In genomic region chr16:85514601-85515318, GRCh38 we compare ENCODE assay signal across 8 cellular contexts.
DNase-seq lines count a peak whose midpoint lies in the region; ATAC-seq and TF ChIP-seq lines count a peak whose summit lies in the region.

No MANE protein-coding gene starts in this region.

- H3K4me3 ChIP-seq in SJCRH30 (no peak overlapping the region), gastroesophageal sphincter (no peak overlapping the region)

- peak; percentile 75 for ATAC-seq in gastroesophageal sphincter
- ATAC-seq in GM19328 (IDR thresholded peaks at IDR 0.05; ENCODE audit: unreplicated experiment) = no peak
- no peak for ATAC-seq in HG03432 (IDR thresholded peaks at IDR 0.05; ENCODE audit: unreplicated experiment)
- no peak for ATAC-seq in HG03520 (IDR thresholded peaks at IDR 0.05; ENCODE audit: unreplicated experiment)

- TF ChIP-seq POLR2A in gastroesophageal sphincter (IDR thresholded peaks at IDR 0.05) = no peak

- H3K36me3 Mint-ChIP-seq in progenitor cell of endocrine pancreas (ENCODE audit: insufficient read depth) = peaks cover 2% of the 10 kb centered on the region

- H3K27me3 ChIP-seq in SJCRH30 (no peaks in the 10 kb centered on the region), gastroesophageal sphincter (no peaks in the 10 kb centered on the region)

- H3K9me3 ChIP-seq in SJCRH30 (replicated peaks) (no peaks in the 10 kb centered on the region), gastroesophageal sphincter (no peaks in the 10 kb centered on the region)

- TF ChIP-seq CTCF in gastroesophageal sphincter (IDR thresholded peaks at IDR 0.05) (no peak), progenitor cell of endocrine pancreas (IDR thresholded peaks at IDR 0.05; ENCODE audit: unreplicated experiment) (no peak)

- H3K27ac ChIP-seq in SJCRH30 (peak overlapping the region; percentile 28), gastroesophageal sphincter (peak overlapping the region in 3 of 4 donors; percentile 54 to 64 (median 56))

- peak overlapping the region; percentile 51 for H3K27ac Mint-ChIP-seq in progenitor cell of endocrine pancreas

- WGBS in gastroesophageal sphincter (ENCODE audit: low coverage in 1 of 2), 2 donors = 21 to 50% methylated on average over 2 to 9 of the region's 18 CpGs

- peaks cover 8% of the 10 kb centered on the region for H3K27me3 Mint-ChIP-seq in progenitor cell of endocrine pancreas

- no peak overlapping the region for H3K4me3 Mint-ChIP-seq in progenitor cell of endocrine pancreas (ENCODE audit: low read depth)

- DNase-seq in Daoy (ENCODE audit: low read depth) (peak; percentile 92), SJCRH30 (peak; percentile 37 to 40), progenitor cell of endocrine pancreas (ENCODE audit: low spot score, unreplicated experiment) (no peak), NCI-H128 (lab: John Stamatoyannopoulos, UW; ENCODE audit: unreplicated experiment) (no peak)

- H3K36me3 ChIP-seq in SJCRH30 (no peaks in the 10 kb centered on the region), gastroesophageal sphincter (no peaks in the 10 kb centered on the region)

- no peaks in the 10 kb centered on the region for H3K9me3 Mint-ChIP-seq in progenitor cell of endocrine pancreas (ENCODE audit: low read depth)

- H3K4me1 ChIP-seq in SJCRH30 (peaks cover 42% of the 10 kb centered on the region), gastroesophageal sphincter (peaks cover 0 to 29% (median 21%) of the 10 kb centered on the region in 3 donors)

- no peak for TF ChIP-seq EP300 in gastroesophageal sphincter (IDR thresholded peaks at IDR 0.05)

- H3K4me1 Mint-ChIP-seq in progenitor cell of endocrine pancreas (ENCODE audit: low read depth) = peaks cover 10% of the 10 kb centered on the region

Comparison
In these comparisons a context has a peak if more than half of its experiments do, and no peak if none do; other contexts are left out.
1. DNase-seq: peak in Daoy (single experiment) and SJCRH30 (2 of 2); none in progenitor cell of endocrine pancreas (single experiment) and NCI-H128 (single experiment).